ENCODE assay signal across 2 cellular contexts in genomic region chr21:44567481-44568171, GRCh38.
TF ChIP-seq lines count a peak whose summit lies in the region.

No MANE protein-coding gene starts in this region.

TF ChIP-seq in GM23338, 12 proteins besides CTCF, POLR2A, EP300 and RAD21:
- TF ChIP-seq CREB1 (CRISPR knock-in tag; IDR thresholded peaks at IDR 0.05; ENCODE audit: low read depth) (no peak), POLR2AphosphoS5 (IDR thresholded peaks at IDR 0.05; ENCODE audit: low read depth) (no peak), ZNF114 (CRISPR knock-in tag; IDR thresholded peaks at IDR 0.05) (no peak)
- TF ChIP-seq, protein P1, sequence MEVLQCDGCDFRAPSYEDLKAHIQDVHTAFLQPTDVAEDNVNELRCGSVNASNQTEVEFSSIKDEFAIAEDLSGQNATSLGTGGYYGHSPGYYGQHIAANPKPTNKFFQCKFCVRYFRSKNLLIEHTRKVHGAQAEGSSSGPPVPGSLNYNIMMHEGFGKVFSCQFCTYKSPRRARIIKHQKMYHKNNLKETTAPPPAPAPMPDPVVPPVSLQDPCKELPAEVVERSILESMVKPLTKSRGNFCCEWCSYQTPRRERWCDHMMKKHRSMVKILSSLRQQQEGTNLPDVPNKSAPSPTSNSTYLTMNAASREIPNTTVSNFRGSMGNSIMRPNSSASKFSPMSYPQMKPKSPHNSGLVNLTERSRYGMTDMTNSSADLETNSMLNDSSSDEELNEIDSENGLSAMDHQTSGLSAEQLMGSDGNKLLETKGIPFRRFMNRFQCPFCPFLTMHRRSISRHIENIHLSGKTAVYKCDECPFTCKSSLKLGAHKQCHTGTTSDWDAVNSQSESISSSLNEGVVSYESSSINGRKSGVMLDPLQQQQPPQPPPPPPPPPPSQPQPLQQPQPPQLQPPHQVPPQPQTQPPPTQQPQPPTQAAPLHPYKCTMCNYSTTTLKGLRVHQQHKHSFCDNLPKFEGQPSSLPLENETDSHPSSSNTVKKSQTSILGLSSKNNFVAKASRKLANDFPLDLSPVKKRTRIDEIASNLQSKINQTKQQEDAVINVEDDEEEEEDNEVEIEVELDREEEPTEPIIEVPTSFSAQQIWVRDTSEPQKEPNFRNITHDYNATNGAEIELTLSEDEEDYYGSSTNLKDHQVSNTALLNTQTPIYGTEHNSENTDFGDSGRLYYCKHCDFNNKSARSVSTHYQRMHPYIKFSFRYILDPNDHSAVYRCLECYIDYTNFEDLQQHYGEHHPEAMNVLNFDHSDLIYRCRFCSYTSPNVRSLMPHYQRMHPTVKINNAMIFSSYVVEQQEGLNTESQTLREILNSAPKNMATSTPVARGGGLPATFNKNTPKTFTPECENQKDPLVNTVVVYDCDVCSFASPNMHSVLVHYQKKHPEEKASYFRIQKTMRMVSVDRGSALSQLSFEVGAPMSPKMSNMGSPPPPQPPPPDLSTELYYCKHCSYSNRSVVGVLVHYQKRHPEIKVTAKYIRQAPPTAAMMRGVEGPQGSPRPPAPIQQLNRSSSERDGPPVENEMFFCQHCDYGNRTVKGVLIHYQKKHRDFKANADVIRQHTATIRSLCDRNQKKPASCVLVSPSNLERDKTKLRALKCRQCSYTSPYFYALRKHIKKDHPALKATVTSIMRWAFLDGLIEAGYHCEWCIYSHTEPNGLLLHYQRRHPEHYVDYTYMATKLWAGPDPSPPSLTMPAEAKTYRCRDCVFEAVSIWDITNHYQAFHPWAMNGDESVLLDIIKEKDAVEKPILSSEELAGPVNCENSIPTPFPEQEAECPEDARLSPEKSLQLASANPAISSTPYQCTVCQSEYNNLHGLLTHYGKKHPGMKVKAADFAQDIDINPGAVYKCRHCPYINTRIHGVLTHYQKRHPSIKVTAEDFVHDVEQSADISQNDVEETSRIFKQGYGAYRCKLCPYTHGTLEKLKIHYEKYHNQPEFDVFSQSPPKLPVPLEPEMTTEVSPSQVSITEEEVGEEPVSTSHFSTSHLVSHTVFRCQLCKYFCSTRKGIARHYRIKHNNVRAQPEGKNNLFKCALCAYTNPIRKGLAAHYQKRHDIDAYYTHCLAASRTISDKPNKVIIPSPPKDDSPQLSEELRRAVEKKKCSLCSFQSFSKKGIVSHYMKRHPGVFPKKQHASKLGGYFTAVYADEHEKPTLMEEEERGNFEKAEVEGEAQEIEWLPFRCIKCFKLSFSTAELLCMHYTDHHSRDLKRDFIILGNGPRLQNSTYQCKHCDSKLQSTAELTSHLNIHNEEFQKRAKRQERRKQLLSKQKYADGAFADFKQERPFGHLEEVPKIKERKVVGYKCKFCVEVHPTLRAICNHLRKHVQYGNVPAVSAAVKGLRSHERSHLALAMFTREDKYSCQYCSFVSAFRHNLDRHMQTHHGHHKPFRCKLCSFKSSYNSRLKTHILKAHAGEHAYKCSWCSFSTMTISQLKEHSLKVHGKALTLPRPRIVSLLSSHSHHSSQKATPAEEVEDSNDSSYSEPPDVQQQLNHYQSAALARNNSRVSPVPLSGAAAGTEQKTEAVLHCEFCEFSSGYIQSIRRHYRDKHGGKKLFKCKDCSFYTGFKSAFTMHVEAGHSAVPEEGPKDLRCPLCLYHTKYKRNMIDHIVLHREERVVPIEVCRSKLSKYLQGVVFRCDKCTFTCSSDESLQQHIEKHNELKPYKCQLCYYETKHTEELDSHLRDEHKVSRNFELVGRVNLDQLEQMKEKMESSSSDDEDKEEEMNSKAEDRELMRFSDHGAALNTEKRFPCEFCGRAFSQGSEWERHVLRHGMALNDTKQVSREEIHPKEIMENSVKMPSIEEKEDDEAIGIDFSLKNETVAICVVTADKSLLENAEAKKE (CRISPR knock-in tag; IDR thresholded peaks at IDR 0.05), result no peak
TF ChIP-seq in GM23338: peak in this region for 0.

TF ChIP-seq in K562, 482 proteins besides CTCF, POLR2A, EP300 and RAD21:
- TF ChIP-seq ATF1 (CRISPR knock-in tag; IDR thresholded peaks at IDR 0.05) (no peak), ATF1 (tag; IDR thresholded peaks at IDR 0.05) (peak; percentile 3; the same call in 1 of the 2 replicates), BRF2 (IDR thresholded peaks at IDR 0.05; ENCODE audit: borderline replicate concordance, insufficient read depth, insufficient read length) (no peak)
TF ChIP-seq in K562: peak in this region for 1.
